In the genomic region with DNA sequence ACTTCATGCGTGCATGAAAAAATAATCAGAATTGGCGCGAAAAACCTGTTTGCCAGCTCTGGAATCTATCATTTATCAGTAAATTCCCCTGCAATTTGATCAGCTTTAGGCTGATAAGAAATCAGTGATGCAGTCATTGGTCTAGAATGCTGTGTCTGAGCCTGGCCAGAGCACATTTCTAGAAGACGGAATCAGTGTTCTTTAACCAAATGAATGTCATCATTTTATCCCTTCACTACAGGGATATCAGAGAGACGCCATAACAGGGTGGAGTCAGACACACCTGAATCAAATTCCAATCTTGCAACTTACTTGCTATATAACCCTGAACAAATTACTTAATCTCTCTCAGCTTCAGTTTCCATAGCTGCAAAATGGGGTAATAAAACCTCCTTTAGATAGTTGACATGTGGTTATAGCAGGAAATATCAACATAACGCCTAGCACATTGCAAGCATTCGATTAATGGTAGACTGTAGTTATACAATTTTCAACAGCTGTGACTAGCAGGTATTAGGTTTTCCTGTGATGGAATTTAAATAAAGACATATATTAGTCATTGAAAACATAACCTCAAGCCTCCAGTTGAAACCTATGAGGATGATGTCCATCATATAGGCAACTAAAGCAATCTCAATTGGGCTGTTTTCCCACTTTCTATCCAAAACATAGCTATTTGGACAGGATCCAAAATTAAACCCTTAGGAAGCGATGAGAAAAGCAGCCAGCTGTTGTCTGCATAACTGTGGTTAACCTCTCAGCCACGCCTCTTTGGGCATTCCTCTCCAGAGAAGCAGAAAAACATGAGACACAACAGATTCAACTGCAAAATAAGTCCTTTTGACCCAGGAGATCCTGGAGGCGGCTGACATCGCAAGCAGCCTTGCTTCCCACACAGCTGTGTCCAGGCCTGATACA, we compare ENCODE assay signal across 8 cellular contexts. TPM values are rescaled to one million over a fixed set of nuclear protein-coding genes. Genes with fewer than 3 reads are reported as not detected.
DNase-seq lines count a peak whose midpoint lies in the region; ATAC-seq and TF ChIP-seq lines count a peak whose summit lies in the region.

No MANE protein-coding gene starts in this region.

- 45 to 50% methylated on average over 11 of the region's 11 CpGs for WGBS in upper lobe of left lung, 2 donors

- peak; percentile 74 for ATAC-seq in CD8-positive, alpha-beta T cell
- peak; percentile 67 to 89 for ATAC-seq in upper lobe of left lung (ENCODE audit: low FRiP score in 2 of 2)

- POLR2A ChIA-PET in CD8-positive, alpha-beta T cell (lab: Charles Lee): interaction anchor here (0.7 to 1.6 kb wide), 4 partner anchors 10 to 602 kb away, joined by 3 to 4 read pairs (median 3); partner anchors contain the start of gene UBL3
- POLR2A ChIA-PET in GM10248 (lab: Yijun Ruan, JAX): no interaction called here

- intact Hi-C loops in CD8-positive, alpha-beta T cell (cut with DNase I, micrococcal nuclease): loop anchor here in 1 of 2 experiments (5.0 kb wide), 2 partner anchors 35 to 305 kb away; partner anchors contain the start of gene SLC7A1

- peak; percentile 3 to 62 (median 18) for DNase-seq in CD8-positive, alpha-beta T cell
- DNase-seq in MG63 (peak; percentile 71), activated T-cell treated with anti-CD3 and anti-CD28 coated beads for 4 hours (peak; percentile 9), foreskin melanocyte (peak; percentile 92), upper lobe of left lung (peak in 1 of 2 donors; percentile 42), middle frontal gyrus (ENCODE audit: extremely low spot score, low spot score) (no peak), DMS114 treated with DMSO at 0.1 percent for 48 hours (lab: John Stamatoyannopoulos, UW; ENCODE audit: unreplicated experiment) (no peak), GM10248 (ENCODE audit: extremely low spot score) (no peak)

- CTCF ChIA-PET in CD8-positive, alpha-beta T cell (lab: Charles Lee): interaction anchor here (0.7 to 1.9 kb wide), 5 partner anchors 11 to 34 kb away, joined by 3 to 9 read pairs (median 4); no protein-coding TSS in a partner anchor
- CTCF ChIA-PET in GM10248 (lab: Yijun Ruan, JAX): interaction anchor here (1.1 to 1.8 kb wide), 6 partner anchors 8 to 42 kb away, joined by 3 to 4 read pairs (median 4); no protein-coding TSS in a partner anchor

- TF ChIP-seq POLR2A in upper lobe of left lung (IDR thresholded peaks at IDR 0.05): peak in 1 of 4 donors; percentile 9

- no peak for TF ChIP-seq EP300 in upper lobe of left lung (IDR thresholded peaks at IDR 0.05)

- H3K36me3 ChIP-seq in CD8-positive, alpha-beta T cell (ENCODE audit: insufficient read depth, low read length): no peaks in the 10 kb centered on the region
- H3K36me3 ChIP-seq in MG63 (no peaks in the 10 kb centered on the region), upper lobe of left lung (no peaks in the 10 kb centered on the region)

- peaks cover 18% of the 10 kb centered on the region for H3K4me1 Mint-ChIP-seq in CD8-positive, alpha-beta T cell (ENCODE audit: low read depth)

- no peak for TF ChIP-seq CTCF in CD8-positive, alpha-beta T cell (IDR thresholded peaks at IDR 0.05)
- no peak for TF ChIP-seq CTCF in upper lobe of left lung (IDR thresholded peaks at IDR 0.05)
- no peak for TF ChIP-seq CTCF in GM10248 (IDR thresholded peaks at IDR 0.05; ENCODE audit: control extremely low read depth, extremely low read depth, low read depth, missing control alignments)

- H3K27me3 Mint-ChIP-seq in CD8-positive, alpha-beta T cell (ENCODE audit: low read depth): no peaks in the 10 kb centered on the region

- peak overlapping the region; percentile 81 for H3K4me3 Mint-ChIP-seq in CD8-positive, alpha-beta T cell

- H3K36me3 Mint-ChIP-seq in CD8-positive, alpha-beta T cell: no peaks in the 10 kb centered on the region

- H3K9me3 Mint-ChIP-seq in CD8-positive, alpha-beta T cell: no peaks in the 10 kb centered on the region

- H3K4me3 ChIP-seq in CD8-positive, alpha-beta T cell (ENCODE audit: low read depth, low read length): peak overlapping the region; percentile 31
- H3K4me3 ChIP-seq in MG63 (no peak overlapping the region), upper lobe of left lung (no peak overlapping the region)

- peaks cover 17% of the 10 kb centered on the region for H3K4me1 ChIP-seq in CD8-positive, alpha-beta T cell (ENCODE audit: insufficient read depth, low read length)
- H3K4me1 ChIP-seq in upper lobe of left lung: peaks cover 0 to 23% (median 15%) of the 10 kb centered on the region in 4 donors

- peak overlapping the region; percentile 84 for H3K27ac Mint-ChIP-seq in CD8-positive, alpha-beta T cell

- H3K9me3 ChIP-seq in CD8-positive, alpha-beta T cell (ENCODE audit: low read length): no peaks in the 10 kb centered on the region
- H3K9me3 ChIP-seq in MG63 (peaks cover 6% of the 10 kb centered on the region; the same call in 1 of the 2 replicates), upper lobe of left lung (no peaks in the 10 kb centered on the region)

- H3K27ac ChIP-seq in CD8-positive, alpha-beta T cell (ENCODE audit: low read depth, low read length): peak overlapping the region; percentile 6
- peak overlapping the region in 3 of 4 donors; percentile 2 to 36 (median 22) for H3K27ac ChIP-seq in upper lobe of left lung

- H3K27me3 ChIP-seq in CD8-positive, alpha-beta T cell (ENCODE audit: insufficient read depth, low read length): no peaks in the 10 kb centered on the region
- H3K27me3 ChIP-seq in MG63 (no peaks in the 10 kb centered on the region; the same call in 1 of the 2 replicates), upper lobe of left lung (no peaks in the 10 kb centered on the region)

RNA-seq across cellular contexts. Expression of gene UBL3, which starts 51.6 kb away (rescaled TPM):
- total RNA-seq in CD8-positive, alpha-beta T cell: 10 to 100 TPM; 40.0 to 43.1 TPM
- total RNA-seq in MG63 (2014; rRNA removed; shearing (Covaris generic); ENCODE audit: low replicate concordance): 11.4 and 15.3 TPM in 2 replicates
- 100 to 1,000 TPM in 1 of 6 donors, 10 to 100 TPM in 5; 32.5 to 122 (median 53.3) TPM for total RNA-seq in upper lobe of left lung

Comparison
In these comparisons a context has a peak if more than half of its experiments do, and no peak if none do; other contexts are left out.
1. DNase-seq: peak in CD8-positive, alpha-beta T cell (7 of 7), MG63 (single experiment), activated T-cell treated with anti-CD3 and anti-CD28 coated beads for 4 hours (single experiment) and foreskin melanocyte (single experiment); none in middle frontal gyrus (single experiment), DMS114 treated with DMSO at 0.1 percent for 48 hours (single experiment) and GM10248 (single experiment).